In the genomic region with DNA sequence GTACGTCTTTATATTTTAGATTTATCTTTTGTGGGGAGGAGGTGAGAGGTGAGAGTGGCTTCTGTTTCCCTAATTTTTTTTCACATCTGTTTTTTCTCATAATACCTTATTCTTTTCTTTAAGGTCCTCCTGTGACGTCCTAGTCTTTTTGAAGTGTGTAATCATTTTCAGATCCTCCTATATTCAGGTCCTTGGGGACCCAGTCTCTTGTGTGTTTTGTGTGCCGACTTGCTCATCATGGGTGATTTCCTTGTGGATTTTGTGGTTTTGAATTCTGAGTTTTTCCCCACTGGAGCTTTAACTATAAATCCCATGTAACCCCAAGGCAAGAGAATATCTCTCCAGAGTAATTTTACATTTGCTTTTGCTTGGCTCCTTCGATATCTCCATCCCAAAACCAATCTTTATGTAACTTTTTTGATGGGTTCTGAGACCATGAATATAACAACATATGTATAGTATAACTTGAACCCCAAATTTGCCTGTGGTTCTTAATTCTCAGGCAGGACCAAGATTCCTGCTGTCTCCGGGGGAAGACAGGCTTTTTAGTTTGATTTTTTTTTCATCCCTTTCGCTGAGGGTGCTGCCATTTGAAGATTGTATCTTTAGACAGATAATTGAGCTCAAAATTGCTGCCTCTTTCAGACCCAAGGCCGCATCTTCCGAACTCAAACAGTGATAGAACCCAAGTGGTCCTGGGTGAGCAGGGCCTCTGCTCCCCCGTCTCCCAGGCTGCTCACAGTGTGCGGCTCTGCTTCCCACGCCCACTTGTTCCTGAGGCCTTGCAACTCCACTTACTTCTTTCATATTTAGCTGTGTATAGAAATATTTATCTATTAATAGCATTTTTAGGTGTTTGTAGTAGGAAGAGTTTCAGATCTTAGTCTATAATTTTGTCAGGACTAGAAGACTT, we compare ENCODE assay signal across 13 cellular contexts. TPM values are rescaled to one million over a fixed set of nuclear protein-coding genes. Genes with fewer than 3 reads are reported as not detected.
DNase-seq lines count a peak whose midpoint lies in the region; ATAC-seq, FAIRE-seq and TF ChIP-seq lines count a peak whose summit lies in the region.
"Had no signal": no experiment of that assay in that cellular context is flagged by ENCODE, and none has a peak within 500 bp of the region (broad histone marks: within the 10 kb centered on the region; RNA-seq: fewer than 3 reads in every experiment).

No MANE protein-coding gene starts in this region.

- intact Hi-C loops in dendritic cell treated with granulocyte-macrophage colony-stimulating factor and Interleukin-4, amounts not matched to agents 40 ng/mL and 50 ng/mL, for 4 days (cut with micrococcal nuclease) = loop anchor here (10.0 kb wide), 1 partner anchor 192 kb away; no protein-coding TSS in a partner anchor

- peak; percentile 72 for FAIRE-seq in GM12891 (lab: Jason Lieb, UNC)

- in situ Hi-C loops in ACHN (cut with HindIII; ENCODE audit: low pct_ligation_motif_present, low pct_unique_long_range_greater_than_20kb, low sequenced_read_pairs) = no loop called here

- peak overlapping the region; percentile 55 for H3K27ac Mint-ChIP-seq in dendritic cell treated with granulocyte-macrophage colony-stimulating factor and Interleukin-4, amounts not matched to agents 40 ng/mL and 50 ng/mL, for 4 days

- no peak for DNase-seq in GM12891 (ENCODE audit: insufficient read length, low spot score)
- DNase-seq in NCI-H1417 treated with DMSO at 0.1 percent for 48 hours (lab: John Stamatoyannopoulos, UW) = no peak
- no peak for DNase-seq in NCI-H2171 treated with DMSO at 0.1 percent for 48 hours (lab: John Stamatoyannopoulos, UW)
- DNase-seq in ACHN = no peak
- DNase-seq: gastrocnemius medialis, left ventricle myocardium inferior, ovary, SW 1271, upper lobe of right lung had no signal

- no peaks in the 10 kb centered on the region for H3K27me3 Mint-ChIP-seq in dendritic cell treated with granulocyte-macrophage colony-stimulating factor and Interleukin-4, amounts not matched to agents 40 ng/mL and 50 ng/mL, for 4 days

- no peak overlapping the region for H3K4me3 Mint-ChIP-seq in dendritic cell treated with granulocyte-macrophage colony-stimulating factor and Interleukin-4, amounts not matched to agents 40 ng/mL and 50 ng/mL, for 4 days

- H3K9me3 Mint-ChIP-seq in dendritic cell treated with granulocyte-macrophage colony-stimulating factor and Interleukin-4, amounts not matched to agents 40 ng/mL and 50 ng/mL, for 4 days = no peaks in the 10 kb centered on the region

- no peak for TF ChIP-seq POLR2A in GM12891 (IDR thresholded peaks at IDR 0.05; ENCODE audit: low read depth, low read length)

- H3K36me3 Mint-ChIP-seq in dendritic cell treated with granulocyte-macrophage colony-stimulating factor and Interleukin-4, amounts not matched to agents 40 ng/mL and 50 ng/mL, for 4 days (ENCODE audit: low read depth) = peaks cover 48% of the 10 kb centered on the region

- peaks cover 52% of the 10 kb centered on the region for H3K4me1 Mint-ChIP-seq in dendritic cell treated with granulocyte-macrophage colony-stimulating factor and Interleukin-4, amounts not matched to agents 40 ng/mL and 50 ng/mL, for 4 days (ENCODE audit: low read depth)

- ATAC-seq in GM19452 (IDR thresholded peaks at IDR 0.05; ENCODE audit: unreplicated experiment) = peak; percentile 51
- peak; percentile 45 for ATAC-seq in HG03280 (IDR thresholded peaks at IDR 0.05; ENCODE audit: unreplicated experiment)
- ATAC-seq in HG02623 (IDR thresholded peaks at IDR 0.05; ENCODE audit: unreplicated experiment) = no peak
- ATAC-seq: gastrocnemius medialis, upper lobe of right lung had no signal

TF ChIP-seq in GM12891, 5 proteins besides CTCF, POLR2A, EP300 and RAD21:
- TF ChIP-seq TAF1 (IDR thresholded peaks at IDR 0.05; ENCODE audit: low read depth, low read length) (no peak), SPI1 (IDR thresholded peaks at IDR 0.05; ENCODE audit: low read depth, low read length) (peak; percentile 48; the same call in 1 of the 2 replicates), PAX5 (IDR thresholded peaks at IDR 0.05; ENCODE audit: insufficient read depth, low read length, severe bottlenecking) (no peak), POLR2AphosphoS5 (IDR thresholded peaks at IDR 0.05; ENCODE audit: low read depth, low read length) (no peak), POU2F2 (IDR thresholded peaks at IDR 0.05; ENCODE audit: low read depth, low read length) (peak; percentile 43; the same call in 1 of the 2 replicates)

RNA-seq across cellular contexts. Expression of gene GPR183, which starts 59.1 kb away (rescaled TPM):
- 61.8 TPM for polyA plus RNA-seq in GM12891 (2012; ENCODE audit: low read depth, missing spikeins)
